In the genomic region with DNA sequence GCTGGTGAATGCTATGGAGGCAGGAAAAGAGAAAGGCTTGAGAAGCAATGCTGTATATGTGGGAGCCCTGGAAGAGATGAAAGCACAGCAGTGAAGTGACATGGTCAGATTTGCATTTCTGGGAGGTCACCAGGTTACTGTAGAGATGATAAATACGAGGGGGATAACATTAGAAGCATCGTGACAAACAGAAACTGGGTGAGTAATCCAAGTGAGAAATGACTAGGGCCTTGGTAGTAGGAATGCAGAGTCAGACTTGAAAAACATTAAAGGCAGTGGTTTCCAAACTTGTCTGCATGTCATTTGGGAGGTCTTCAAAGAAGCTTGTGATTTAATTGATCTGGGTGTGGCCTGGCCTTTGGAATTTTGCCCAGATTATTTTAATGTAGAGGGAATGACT, we compare ENCODE assay signal across 1 cellular context.
TF ChIP-seq lines count a peak whose summit lies in the region.

No MANE protein-coding gene starts in this region.

TF ChIP-seq in HepG2, 621 proteins besides CTCF, POLR2A, EP300 and RAD21 (continued from another document):
- TF ChIP-seq, protein P1, sequence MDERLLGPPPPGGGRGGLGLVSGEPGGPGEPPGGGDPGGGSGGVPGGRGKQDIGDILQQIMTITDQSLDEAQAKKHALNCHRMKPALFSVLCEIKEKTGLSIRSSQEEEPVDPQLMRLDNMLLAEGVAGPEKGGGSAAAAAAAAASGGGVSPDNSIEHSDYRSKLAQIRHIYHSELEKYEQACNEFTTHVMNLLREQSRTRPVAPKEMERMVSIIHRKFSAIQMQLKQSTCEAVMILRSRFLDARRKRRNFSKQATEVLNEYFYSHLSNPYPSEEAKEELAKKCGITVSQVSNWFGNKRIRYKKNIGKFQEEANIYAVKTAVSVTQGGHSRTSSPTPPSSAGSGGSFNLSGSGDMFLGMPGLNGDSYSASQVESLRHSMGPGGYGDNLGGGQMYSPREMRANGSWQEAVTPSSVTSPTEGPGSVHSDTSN (CRISPR knock-in tag; IDR thresholded peaks at IDR 0.05): no peak
- TF ChIP-seq, protein P2, sequence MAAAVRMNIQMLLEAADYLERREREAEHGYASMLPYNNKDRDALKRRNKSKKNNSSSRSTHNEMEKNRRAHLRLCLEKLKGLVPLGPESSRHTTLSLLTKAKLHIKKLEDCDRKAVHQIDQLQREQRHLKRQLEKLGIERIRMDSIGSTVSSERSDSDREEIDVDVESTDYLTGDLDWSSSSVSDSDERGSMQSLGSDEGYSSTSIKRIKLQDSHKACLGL (CRISPR knock-in tag; IDR thresholded peaks at IDR 0.05): no peak
- TF ChIP-seq CHD2 (IDR thresholded peaks at IDR 0.05; ENCODE audit: low read depth, low read length) (no peak), FOXA3 (CRISPR knock-in tag; IDR thresholded peaks at IDR 0.05) (no peak), NR2C2 (CRISPR knock-in tag; IDR thresholded peaks at IDR 0.05; ENCODE audit: borderline replicate concordance) (no peak), ZNF772 (CRISPR knock-in tag; IDR thresholded peaks at IDR 0.05) (no peak), U2AF1 (optimal IDR thresholded peaks at IDR 0.05; ENCODE audit: low read depth, low read length) (no peak), KDM5A (IDR thresholded peaks at IDR 0.05; ENCODE audit: borderline replicate concordance, low read length) (no peak)
